ENCODE assay signal across 22 cellular contexts in the genomic region with DNA sequence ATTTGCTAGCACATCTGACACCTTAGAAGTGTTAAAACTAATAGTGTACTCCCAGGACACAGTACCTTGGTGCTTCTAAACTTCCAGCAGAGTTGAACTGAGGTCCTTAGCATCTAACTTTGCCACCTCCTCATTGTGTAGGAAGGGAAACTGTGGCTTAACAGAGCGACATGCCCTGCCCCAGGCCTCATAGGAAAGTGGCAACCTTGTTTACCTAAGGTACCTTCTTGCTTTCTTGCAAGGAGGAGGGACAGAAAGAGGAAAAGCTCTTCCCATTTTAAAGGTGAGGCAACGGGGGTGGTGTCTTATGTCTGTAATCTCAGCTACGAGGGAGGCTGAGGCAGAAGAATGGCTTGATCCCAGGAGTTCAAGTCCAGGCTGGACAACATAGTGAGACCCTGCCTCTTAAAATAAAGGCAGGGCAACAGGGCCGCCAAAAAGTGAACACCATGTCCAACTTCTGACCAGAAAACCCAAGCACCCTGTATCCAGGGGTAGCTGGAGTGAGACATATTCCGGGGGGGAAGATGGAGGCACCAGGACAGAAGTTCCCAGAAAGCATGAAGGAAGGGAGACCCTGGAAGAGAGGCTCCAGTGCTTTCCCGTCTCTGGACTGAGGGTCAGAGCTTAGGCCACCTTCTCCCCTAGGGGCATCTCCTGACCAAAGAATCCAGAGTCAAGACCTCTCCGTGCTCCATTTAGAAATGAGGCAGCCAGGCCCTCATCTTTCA. TPM values are rescaled to one million over a fixed set of nuclear protein-coding genes. Genes with fewer than 3 reads are reported as not detected.
DNase-seq lines count a peak whose midpoint lies in the region; ATAC-seq, FAIRE-seq and TF ChIP-seq lines count a peak whose summit lies in the region.
"Had no signal": no experiment of that assay in that cellular context is flagged by ENCODE, and none has a peak within 500 bp of the region (broad histone marks: within the 10 kb centered on the region; RNA-seq: fewer than 3 reads in every experiment).

No MANE protein-coding gene starts in this region.

- H3K36me3 ChIP-seq in skeletal muscle tissue (ENCODE audit: control insufficient read depth in 3 of 3, insufficient read depth in 3 of 3, low read length in 3 of 3) (peaks cover 0 to 36% (median 12%) of the 10 kb centered on the region in 3 donors), Karpas-422 (ENCODE audit: insufficient read depth, low read length) (no peaks in the 10 kb centered on the region)
- H3K36me3 ChIP-seq: pancreas, stomach had no signal

- peak overlapping the region; percentile 24 to 97 (median 30) for H3K4me3 ChIP-seq in skeletal muscle tissue (ENCODE audit: low read length in 3 of 3)
- H3K4me3 ChIP-seq in Karpas-422 (ENCODE audit: low read length): no peak overlapping the region

- no peak overlapping the region for H2AFZ ChIP-seq in Karpas-422 (ENCODE audit: low read length)

- no peaks in the 10 kb centered on the region for H3K79me2 ChIP-seq in Karpas-422 (ENCODE audit: low read length)

- H3K4me1 ChIP-seq in skeletal muscle tissue (ENCODE audit: control insufficient read depth in 3 of 3, insufficient read depth in 3 of 3, low read length in 3 of 3) (peaks cover 46 to 71% (median 52%) of the 10 kb centered on the region in 3 donors), Karpas-422 (ENCODE audit: low read length) (no peaks in the 10 kb centered on the region)
- H3K4me1 ChIP-seq: pancreas had no signal

- peak; percentile 18 for DNase-seq in GM12892 (ENCODE audit: insufficient read length)
- peak; percentile 2 for DNase-seq in left cardiac atrium
- DNase-seq in NCI-H1105 (lab: John Stamatoyannopoulos, UW): no peak
- DNase-seq in EL: no peak
- DNase-seq in Karpas-422: no peak
- DNase-seq in stimulated activated naive CD4-positive, alpha-beta T cell (lab: John Stamatoyannopoulos, UW): no peak
- DNase-seq: activated CD4-positive, alpha-beta T cell treated with anti-CD3 and anti-CD28 coated beads, Interleukin-2, amount 10 ng/mL, durations not matched to agents 7 days and 5 days; activated gamma-delta T cell; cerebellar nuclear complex; Kasumi-1; naive B cell; NCI-H1417 treated with DMSO at 0.1 percent for 48 hours; NCI-H526 treated with DMSO at 0.1 percent for 48 hours had no signal

- H3K9me3 ChIP-seq in skeletal muscle tissue (ENCODE audit: control insufficient read depth in 3 of 3, low read length in 3 of 3) (no peaks in the 10 kb centered on the region), Karpas-422 (ENCODE audit: low read length) (no peaks in the 10 kb centered on the region)
- H3K9me3 ChIP-seq: pancreas, stomach had no signal

- FAIRE-seq in GM12892 (lab: Jason Lieb, UNC): no peak
- FAIRE-seq: islet of Langerhans, pancreas, small intestine had no signal

- ATAC-seq in left cardiac atrium: no peak

- H3K9ac ChIP-seq in skeletal muscle tissue (ENCODE audit: low read depth in 1 of 3, low read length in 3 of 3) (peak overlapping the region; percentile 77 to 96 (median 78)), Karpas-422 (ENCODE audit: low read length) (no peak overlapping the region)

- H3K27ac ChIP-seq in angular gyrus (ENCODE audit: low read depth, low read length): peak overlapping the region; percentile 67
- H3K27ac ChIP-seq in skeletal muscle tissue (ENCODE audit: low read depth, low read length): peak overlapping the region; percentile 95
- no peak overlapping the region for H3K27ac ChIP-seq in Karpas-422 (ENCODE audit: low read length)
- H3K27ac ChIP-seq: pancreas had no signal

- TF ChIP-seq POLR2A in GM12892 (IDR thresholded peaks at IDR 0.05; ENCODE audit: low read depth, low read length): no peak

- no peak overlapping the region for H3K4me2 ChIP-seq in Karpas-422 (ENCODE audit: low read depth, low read length, poor library complexity, severe bottlenecking)

- H3K9me2 ChIP-seq in Karpas-422 (replicated peaks; ENCODE audit: insufficient read depth, low read length): no peaks in the 10 kb centered on the region

- intact Hi-C loops in left cardiac atrium (cut with DNase I): no loop called here

- no peaks in the 10 kb centered on the region for H4K20me1 ChIP-seq in Karpas-422 (ENCODE audit: insufficient read depth, low read depth, low read length)

- H3K27me3 ChIP-seq in skeletal muscle tissue (ENCODE audit: control insufficient read depth in 3 of 3, insufficient read depth in 3 of 3, low read length in 3 of 3): peaks cover 0 to 6% (median 0%) of the 10 kb centered on the region in 3 donors
- no peaks in the 10 kb centered on the region for H3K27me3 ChIP-seq in Karpas-422 (ENCODE audit: low read length)
- H3K27me3 ChIP-seq: pancreas had no signal

RNA-seq across cellular contexts. Expression of a gene that starts 0.5 kb away (rescaled TPM):
- polyA plus RNA-seq in GM12892 (2012; ENCODE audit: missing spikeins): not detected
- total RNA-seq in left cardiac atrium: under 1 TPM in 1 of 2 donors, not detected in 1; 0.86 TPM
- 179 TPM for total RNA-seq in skeletal muscle tissue
- not detected in 2 replicates for total RNA-seq in Karpas-422 (2014; rRNA removed; shearing (Covaris generic); ENCODE audit: low replicate concordance)
- total RNA-seq: activated CD4-positive, alpha-beta T cell treated with anti-CD3 and anti-CD28 coated beads, Interleukin-2, amount 10 ng/mL, durations not matched to agents 7 days and 5 days; CD8-positive, alpha-beta memory T cell; HT-29; pancreas; T-helper 1 cell treated with Interleukin-12 subunit alpha and Interleukin-12 subunit beta and Interleukin-4 antibody, amounts not matched to agents 30 ng/mL and 1 ng/mL, for 36 hours had no signal
- polyA plus RNA-seq: CD8-positive, alpha-beta memory T cell had no signal

RNA-seq across cellular contexts. Expression of a gene that starts 17.8 kb away (rescaled TPM):
- polyA plus RNA-seq in GM12892 (2012; ENCODE audit: missing spikeins): not detected
- total RNA-seq in left cardiac atrium: 100 to 1,000 TPM; 431 to 706 TPM
- total RNA-seq in skeletal muscle tissue: 23.0 TPM
- not detected in 2 replicates for total RNA-seq in Karpas-422 (2014; rRNA removed; shearing (Covaris generic); ENCODE audit: low replicate concordance)
- total RNA-seq: activated CD4-positive, alpha-beta T cell treated with anti-CD3 and anti-CD28 coated beads, Interleukin-2, amount 10 ng/mL, durations not matched to agents 7 days and 5 days; CD8-positive, alpha-beta memory T cell; HT-29; stomach; T-helper 1 cell treated with Interleukin-12 subunit alpha and Interleukin-12 subunit beta and Interleukin-4 antibody, amounts not matched to agents 30 ng/mL and 1 ng/mL, for 36 hours had no signal
- polyA plus RNA-seq: CD8-positive, alpha-beta memory T cell had no signal

RNA-seq across cellular contexts. Expression of a gene that starts 31.3 kb away (rescaled TPM):
- polyA plus RNA-seq in GM12892 (2012; ENCODE audit: missing spikeins): 0.11 TPM
- total RNA-seq in left cardiac atrium: 100 to 1,000 TPM in 1 of 2 donors, 10 to 100 TPM in 1; 68.5 to 108 TPM
- 21.4 TPM for total RNA-seq in skeletal muscle tissue
- 0.07 and 0.11 TPM in 2 replicates for total RNA-seq in Karpas-422 (2014; rRNA removed; shearing (Covaris generic); ENCODE audit: low replicate concordance)
- polyA plus RNA-seq: CD8-positive, alpha-beta memory T cell had no signal

Comparison
In these comparisons a context has a peak if more than half of its experiments do, and no peak if none do; other contexts are left out.
1. DNase-seq: peak in GM12892 (single experiment) and left cardiac atrium (single experiment); none in NCI-H1105 (single experiment), EL (single experiment), Karpas-422 (single experiment) and stimulated activated naive CD4-positive, alpha-beta T cell (0 of 6).
2. RNA of a gene that starts 0.5 kb away (total RNA-seq): 179 TPM in skeletal muscle tissue (single experiment); 0.86 TPM in left cardiac atrium and not detected in Karpas-422; every median in the first group is over 10 times any median in the second.
3. RNA of a gene that starts 17.8 kb away (total RNA-seq): 431 to 706 TPM in left cardiac atrium and 23.0 TPM in skeletal muscle tissue (single experiment); not detected in Karpas-422; every median in the first group is over 10 times any median in the second.
4. RNA of a gene that starts 31.3 kb away (total RNA-seq): 68.5 to 108 TPM in left cardiac atrium and 21.4 TPM in skeletal muscle tissue (single experiment); 0.07 to 0.11 TPM in Karpas-422; every median in the first group is over 10 times any median in the second.